8 cellular contexts compared by ENCODE assay signal in the genomic region with DNA sequence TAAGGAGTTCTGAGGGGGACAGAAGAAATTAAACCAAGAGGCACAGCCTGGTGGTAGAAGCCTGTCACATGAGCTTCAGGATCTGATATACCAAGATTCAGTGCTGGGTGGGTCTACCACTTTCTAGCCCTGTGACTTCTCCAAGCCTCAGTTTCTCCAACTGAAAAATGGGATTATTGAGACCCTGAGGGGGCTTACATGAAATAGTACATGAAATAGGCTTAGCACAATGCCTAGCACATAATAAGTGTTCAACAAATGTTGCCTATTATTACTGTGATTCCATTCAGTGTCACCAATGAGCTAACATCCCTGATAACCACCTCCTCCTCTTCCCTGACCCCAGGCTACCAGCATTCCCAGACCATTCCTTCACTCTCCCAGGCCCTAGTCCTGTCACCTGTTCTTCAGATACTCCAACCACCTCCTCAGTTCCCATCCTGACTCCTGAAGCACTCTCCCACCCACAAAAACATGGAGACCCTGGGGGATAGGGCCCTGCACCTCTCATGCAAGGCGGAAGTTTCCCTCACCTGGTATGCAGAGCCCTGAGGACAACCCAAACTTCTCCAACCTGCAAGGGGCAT. TPM values are rescaled to one million over a fixed set of nuclear protein-coding genes. Genes with fewer than 3 reads are reported as not detected.
DNase-seq lines count a peak whose midpoint lies in the region; ATAC-seq, FAIRE-seq and TF ChIP-seq lines count a peak whose summit lies in the region.

No MANE protein-coding gene starts in this region.

- POLR2A ChIA-PET in activated B cell treated with CpG ODN at 0.5 μM for 24 hours (lab: Charles Lee) = interaction anchor here (1.0 kb wide), 1 partner anchor 13 kb away, joined by 4 read pairs; a partner anchor contains a TSS

- H3K4ac ChIP-seq in H9 (ENCODE audit: low read depth, low read length) = no peak overlapping the region

- H3K56ac ChIP-seq in H9 (ENCODE audit: insufficient read length, low read depth, low read length) = no peak overlapping the region

- no peak overlapping the region for H3K23ac ChIP-seq in H9 (ENCODE audit: insufficient read length, low read depth, low read length)

- no peak overlapping the region for H3K27ac ChIP-seq in H9 (ENCODE audit: insufficient read length, low read depth, low read length)
- H3K27ac ChIP-seq in gastroesophageal sphincter = peak overlapping the region; percentile 86 to 98 (median 97)

- CTCF ChIA-PET in activated B cell treated with CpG ODN at 0.5 μM for 24 hours (lab: Charles Lee) = no interaction called here

- TF ChIP-seq CTCF in H9 (conservative IDR thresholded peaks at IDR 0.05) = no peak
- no peak for TF ChIP-seq CTCF in activated B cell treated with CpG ODN at 0.5 μM for 24 hours (IDR thresholded peaks at IDR 0.05)
- peak in 1 of 4 experiments; percentile 19 for TF ChIP-seq CTCF in gastroesophageal sphincter (IDR thresholded peaks at IDR 0.05)

- peak overlapping the region; percentile 77 to 92 (median 86); a peak in 6 of 7 replicates for H3K27ac Mint-ChIP-seq in H9
- peak overlapping the region; percentile 71 for H3K27ac Mint-ChIP-seq in activated B cell treated with CpG ODN at 0.5 μM for 24 hours

- no peak overlapping the region for H4K8ac ChIP-seq in H9 (replicated peaks; ENCODE audit: insufficient read length, low read depth, low read length)

- no peak overlapping the region for H4K91ac ChIP-seq in H9 (ENCODE audit: insufficient read length, low read depth, low read length)

- H2BK120ac ChIP-seq in H9 (ENCODE audit: low read depth, low read length, poor library complexity, severe bottlenecking) = no peak overlapping the region

- no peaks in the 10 kb centered on the region for H3K9me3 ChIP-seq in H9 (ENCODE audit: control insufficient read depth, low read depth, low read length)
- H3K9me3 ChIP-seq in gastroesophageal sphincter = no peaks in the 10 kb centered on the region
- no peaks in the 10 kb centered on the region for H3K9me3 ChIP-seq in skeletal muscle satellite cell (replicated peaks; ENCODE audit: low read length)

- H2AFZ ChIP-seq in H9 (ENCODE audit: low read length) = no peak overlapping the region

- H3K4me3 ChIP-seq in gastroesophageal sphincter (peak overlapping the region; percentile 85 to 96), skeletal muscle satellite cell (ENCODE audit: low read length) (peak overlapping the region; percentile 91)

- H2AK5ac ChIP-seq in H9 (ENCODE audit: insufficient read length, low read length) = no peak overlapping the region

- no peak overlapping the region for H3K18ac ChIP-seq in H9 (ENCODE audit: insufficient read length, low read depth, low read length)

- no peak for FAIRE-seq in RCC 7860 (lab: Jason Lieb, UNC)

- peaks cover 13% of the 10 kb centered on the region; the same call in 1 of the 2 replicates for H3K4me1 ChIP-seq in H9 (ENCODE audit: insufficient read depth, low read length)
- H3K4me1 ChIP-seq in gastroesophageal sphincter = peaks cover 7 to 80% (median 48%) of the 10 kb centered on the region in 3 donors
- peaks cover 56% of the 10 kb centered on the region for H3K4me1 ChIP-seq in skeletal muscle satellite cell (ENCODE audit: control insufficient read depth, insufficient read depth, low read length)

- H3K9ac ChIP-seq in H9 (ENCODE audit: extremely low read depth, insufficient read length, low read length) (no peak overlapping the region), skeletal muscle satellite cell (ENCODE audit: low read depth, low read length) (peak overlapping the region; percentile 91)

- H3K27me3 Mint-ChIP-seq in H9 (ENCODE audit: low read depth) (peaks cover 1% of the 10 kb centered on the region; the same call in 1 of the 2 replicates), activated B cell treated with CpG ODN at 0.5 μM for 24 hours (no peaks in the 10 kb centered on the region)

- H2BK15ac ChIP-seq in H9 (ENCODE audit: low read depth, low read length) = no peak overlapping the region

- peaks cover 38 to 53% (median 44%) of the 10 kb centered on the region in 3 experiments for H3K36me3 Mint-ChIP-seq in H9 (ENCODE audit: insufficient read depth in 1 of 3, low read depth in 3 of 3)
- H3K36me3 Mint-ChIP-seq in activated B cell treated with CpG ODN at 0.5 μM for 24 hours (ENCODE audit: low read depth) = peaks cover 33% of the 10 kb centered on the region

- ATAC-seq in activated B cell treated with CpG ODN at 0.5 μM for 24 hours (ENCODE audit: low read depth) (no peak), gastroesophageal sphincter (no peak), GM21576 (IDR thresholded peaks at IDR 0.05; ENCODE audit: unreplicated experiment) (no peak), GM19455 (IDR thresholded peaks at IDR 0.05; ENCODE audit: unreplicated experiment) (no peak)

- H2BK5ac ChIP-seq in H9 (ENCODE audit: insufficient read length, low read length) = no peak overlapping the region

- DNase-seq in H9 (no peak), activated B cell treated with CpG ODN at 0.5 μM for 24 hours (no peak), RCC 7860 (ENCODE audit: low spot score) (no peak)
- no peak for DNase-seq in activated CD4-positive, alpha-beta T cell treated with anti-CD3 and anti-CD28 coated beads, Interleukin-2, amount 50 U/mL, for 4 hours

- no CpG with 5 or more reads among the region's 1 CpG for whole genome bisulfite sequencing in H9 (ENCODE audit: extremely low coverage, insufficient read length, low lambda C conversion rate)
- 100% methylated on average over 1 of the region's 1 CpG for WGBS in gastroesophageal sphincter (ENCODE audit: low coverage in 1 of 2), 2 donors

- H2BK12ac ChIP-seq in H9 (ENCODE audit: insufficient read length, low read depth, low read length) = no peak overlapping the region

- TF ChIP-seq POLR2A in gastroesophageal sphincter (IDR thresholded peaks at IDR 0.05) = no peak

- H3K27me3 ChIP-seq in H9 (ENCODE audit: insufficient read depth, low read length) = no peaks in the 10 kb centered on the region
- H3K27me3 ChIP-seq in gastroesophageal sphincter = no peaks in the 10 kb centered on the region
- no peaks in the 10 kb centered on the region for H3K27me3 ChIP-seq in skeletal muscle satellite cell (ENCODE audit: control insufficient read depth, insufficient read depth, low read length)

- H3K23me2 ChIP-seq in H9 (ENCODE audit: insufficient read length, low read depth, low read length, poor library complexity, severe bottlenecking) = peaks cover 13% of the 10 kb centered on the region

- H3K4me2 ChIP-seq in H9 (ENCODE audit: insufficient read depth, insufficient read length, low read length) = peak overlapping the region; percentile 57
- H3K4me2 ChIP-seq in skeletal muscle satellite cell (ENCODE audit: low read length) = peak overlapping the region; percentile 95

- intact Hi-C loops in activated B cell treated with CpG ODN at 0.5 μM for 24 hours (cut with micrococcal nuclease) = loop anchor here (10.0 kb wide), 1 partner anchor 1202 kb away; no protein-coding TSS in a partner anchor

- H3K79me2 ChIP-seq in H9 (ENCODE audit: insufficient read depth, low read length) = peaks cover 11% of the 10 kb centered on the region

- peaks cover 19% of the 10 kb centered on the region for H3K79me1 ChIP-seq in H9 (ENCODE audit: insufficient read depth, low read depth, low read length, poor library complexity, severe bottlenecking)

- H3K4me3 Mint-ChIP-seq in H9 (peak overlapping the region; percentile 89 to 94), activated B cell treated with CpG ODN at 0.5 μM for 24 hours (peak overlapping the region; percentile 46)

- no peak for TF ChIP-seq EP300 in gastroesophageal sphincter (IDR thresholded peaks at IDR 0.05)

- H3K36me3 ChIP-seq in gastroesophageal sphincter = peaks cover 0 to 50% of the 10 kb centered on the region in 2 donors
- H3K36me3 ChIP-seq in skeletal muscle satellite cell (ENCODE audit: insufficient read depth, low read length) = peaks cover 47% of the 10 kb centered on the region

- H3K9me3 Mint-ChIP-seq in H9 = no peaks in the 10 kb centered on the region; a peak in 1 of 5 replicates
- no peaks in the 10 kb centered on the region for H3K9me3 Mint-ChIP-seq in activated B cell treated with CpG ODN at 0.5 μM for 24 hours

- no peak overlapping the region for H3K14ac ChIP-seq in H9 (ENCODE audit: insufficient read depth, low read length)

- H2BK20ac ChIP-seq in H9 (ENCODE audit: low read depth, low read length, poor library complexity, severe bottlenecking) = no peak overlapping the region

- no peaks in the 10 kb centered on the region for H4K20me1 ChIP-seq in H9 (ENCODE audit: control insufficient read depth, insufficient read depth, insufficient read length)

- peaks cover 45 to 46% of the 10 kb centered on the region in 2 experiments for H3K4me1 Mint-ChIP-seq in H9
- peaks cover 28% of the 10 kb centered on the region for H3K4me1 Mint-ChIP-seq in activated B cell treated with CpG ODN at 0.5 μM for 24 hours

- no peak overlapping the region for H4K5ac ChIP-seq in H9 (ENCODE audit: insufficient read length, low read depth, low read length)

- no peak overlapping the region for H3T11ph ChIP-seq in H9 (ENCODE audit: low read length)

RNA-seq across cellular contexts. Expression of a gene that starts 1.8 kb away (rescaled TPM):
- 130 and 140 TPM in 2 replicates for total RNA-seq in H9 (2021)
- total RNA-seq in activated B cell treated with CpG ODN at 0.5 μM for 24 hours = 13.9 and 14.3 TPM in 2 replicates
- 100 to 1,000 TPM in 2 of 4 donors, 10 to 100 TPM in 2; 95.6 to 130 (median 108) TPM for total RNA-seq in gastroesophageal sphincter
- total RNA-seq in skeletal muscle satellite cell (2012; rRNA removed) = 48.2 and 67.3 TPM in 2 replicates

RNA-seq across cellular contexts. Expression of a gene that starts 12.7 kb away (rescaled TPM):
- total RNA-seq in H9 (2021) (202 and 205 TPM in 2 replicates), activated B cell treated with CpG ODN at 0.5 μM for 24 hours (120 and 127 TPM in 2 replicates), gastroesophageal sphincter (100 to 1,000 TPM in 1 of 4 donors, 10 to 100 TPM in 3; 66.0 to 101 (median 79.8) TPM)
- 74.0 and 75.1 TPM in 2 replicates for total RNA-seq in skeletal muscle satellite cell (2012; rRNA removed)

RNA-seq across cellular contexts. Expression of a gene that starts 15.2 kb away (rescaled TPM):
- total RNA-seq in H9 (2021) = 0.15 and 0.22 TPM in 2 replicates
- total RNA-seq in activated B cell treated with CpG ODN at 0.5 μM for 24 hours = not detected in 2 replicates
- total RNA-seq in gastroesophageal sphincter = under 1 TPM in 1 of 4 donors, not detected in 3; 0.69 TPM
- total RNA-seq in skeletal muscle satellite cell (2012; rRNA removed) = not detected in 2 replicates

RNA-seq across cellular contexts. Expression of a gene that starts 58.0 kb away (rescaled TPM):
- total RNA-seq in H9 (2021) (not detected in 2 replicates), activated B cell treated with CpG ODN at 0.5 μM for 24 hours (not detected in 2 replicates), gastroesophageal sphincter (not detected)
- not detected in 2 replicates for total RNA-seq in skeletal muscle satellite cell (2012; rRNA removed)
